8 cellular contexts compared by ENCODE assay signal in the genomic region with DNA sequence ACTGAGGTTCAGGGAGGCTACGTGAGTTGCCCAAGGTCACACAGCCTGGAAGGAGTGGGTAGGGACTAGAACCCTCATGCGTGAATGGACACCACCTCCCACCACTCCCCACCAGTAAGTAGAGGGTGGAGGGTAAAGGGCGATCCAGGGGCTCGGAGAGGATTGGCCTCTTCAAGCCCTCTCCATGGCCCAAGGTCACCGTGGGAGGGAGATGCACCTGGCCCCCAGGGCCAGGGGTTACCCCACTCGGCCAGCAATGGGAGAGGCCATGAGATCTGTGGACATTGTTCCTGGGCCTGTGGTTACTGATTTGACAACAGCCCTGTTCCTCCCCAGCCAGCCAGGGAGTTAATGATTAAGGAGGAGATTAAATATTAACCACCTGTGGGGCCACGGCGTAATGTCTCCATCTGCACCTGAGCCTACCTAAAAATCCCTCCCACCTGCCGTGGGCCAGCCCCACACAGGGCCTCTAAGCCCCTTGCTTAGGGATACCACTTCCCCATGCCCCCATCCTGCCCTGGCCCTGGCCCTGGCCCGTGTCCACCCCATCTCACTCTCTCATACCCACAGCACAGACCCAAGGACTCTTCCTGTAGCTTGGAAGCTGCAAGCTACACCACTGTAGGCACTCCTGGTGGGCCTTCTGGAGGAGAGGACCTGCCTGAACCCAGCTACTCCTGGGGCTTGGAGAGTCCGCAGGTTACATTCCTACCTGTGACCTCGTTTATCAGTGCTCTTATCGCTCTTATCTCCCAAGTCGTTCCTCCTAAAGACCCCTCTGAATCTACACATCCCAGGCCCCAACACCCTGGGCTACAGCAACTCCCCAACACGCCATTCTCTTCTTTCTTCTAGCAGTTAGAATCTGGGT. TPM values are rescaled to one million over a fixed set of nuclear protein-coding genes. Genes with fewer than 3 reads are reported as not detected.
DNase-seq lines count a peak whose midpoint lies in the region; ATAC-seq and TF ChIP-seq lines count a peak whose summit lies in the region.

No MANE protein-coding gene starts in this region.

- H3K9me3 ChIP-seq in mesenchymal stem cell (ENCODE audit: control insufficient read depth, low read length) = no peaks in the 10 kb centered on the region

- no peaks in the 10 kb centered on the region for H3K27me3 Mint-ChIP-seq in Calu3 (ENCODE audit: unreplicated experiment)

- CTCF ChIA-PET in Calu3 (lab: Charles Lee) = interaction anchor here (0.8 to 3.0 kb wide), 3 partner anchors 10 to 27 kb away, joined by 3 to 7 read pairs (median 7); no protein-coding TSS in a partner anchor

- no peaks in the 10 kb centered on the region for H3K9me3 Mint-ChIP-seq in Calu3 (ENCODE audit: low read depth, unreplicated experiment)

- no peak overlapping the region for H4K8ac ChIP-seq in mesenchymal stem cell (ENCODE audit: low read length)

- H3K4me2 ChIP-seq in mesenchymal stem cell (ENCODE audit: low read length, poor library complexity, severe bottlenecking) = no peak overlapping the region

- H3K4me1 ChIP-seq in mesenchymal stem cell (ENCODE audit: control insufficient read depth, insufficient read depth, low read depth, low read length) = peaks cover 53% of the 10 kb centered on the region

- peak; percentile 52 for ATAC-seq in GM21529 (IDR thresholded peaks at IDR 0.05; ENCODE audit: unreplicated experiment)
- no peak for ATAC-seq in GM18502 (IDR thresholded peaks at IDR 0.05; ENCODE audit: poor library complexity, unreplicated experiment)

- peak overlapping the region; percentile 88 for H3K27ac Mint-ChIP-seq in Calu3 (ENCODE audit: unreplicated experiment)

- peaks cover 0 to 3% of the 10 kb centered on the region in 2 experiments for H3K36me3 ChIP-seq in mesenchymal stem cell (ENCODE audit: control insufficient read depth in 1 of 2, insufficient read depth in 2 of 2, low read depth in 1 of 2, low read length in 2 of 2)

- H2AFZ ChIP-seq in mesenchymal stem cell (ENCODE audit: low read depth, low read length) = no peak overlapping the region

- peak overlapping the region; percentile 54 for H2BK5ac ChIP-seq in mesenchymal stem cell (ENCODE audit: low read depth, low read length, poor library complexity, severe bottlenecking)

- H3K36me3 Mint-ChIP-seq in Calu3 (ENCODE audit: insufficient read depth, unreplicated experiment) = peaks cover 24% of the 10 kb centered on the region

- peak overlapping the region; percentile 6 for H2BK15ac ChIP-seq in mesenchymal stem cell (ENCODE audit: low read depth, poor library complexity, severe bottlenecking)

- H3K14ac ChIP-seq in mesenchymal stem cell (ENCODE audit: low read length in 2 of 2) = peak overlapping the region in 1 of 2 experiments; percentile 13

- no peak overlapping the region for H3K23ac ChIP-seq in mesenchymal stem cell (ENCODE audit: low read length in 2 of 2)

- 87% methylated on average over 13 of the region's 15 CpGs for WGBS in mesenchymal stem cell

- H3K27ac ChIP-seq in mesenchymal stem cell (ENCODE audit: low read length, poor library complexity, severe bottlenecking) = peak overlapping the region; percentile 86

- H2BK12ac ChIP-seq in mesenchymal stem cell (ENCODE audit: low read length in 2 of 2) = peak overlapping the region; percentile 28 to 60

- no peak overlapping the region for H3K9ac ChIP-seq in mesenchymal stem cell (ENCODE audit: low read length)

- H3K4me3 ChIP-seq in mesenchymal stem cell (ENCODE audit: insufficient read depth in 1 of 2, low read depth in 1 of 2, low read length in 2 of 2) = no peak overlapping the region

- no TSS peak for BruUV-seq in Calu3 (replicated peaks; lab: Mats Ljungman, UMichigan)

- peaks cover 54% of the 10 kb centered on the region for H3K4me1 Mint-ChIP-seq in Calu3 (ENCODE audit: low read depth, unreplicated experiment)

- H3K4me3 Mint-ChIP-seq in Calu3 (ENCODE audit: low read depth, unreplicated experiment) = peak overlapping the region; percentile 55

- intact Hi-C loops in Calu3 (cut with micrococcal nuclease; ENCODE audit: unreplicated experiment) = loop anchor here (1.0 kb wide), 1 partner anchor 24 kb away; no protein-coding TSS in a partner anchor

- peak overlapping the region; percentile 4 for H4K91ac ChIP-seq in mesenchymal stem cell (ENCODE audit: low read length)

- peak; percentile 86 for DNase-seq in Calu3
- peak; percentile 69 for DNase-seq in NCI-H526 treated with DMSO at 0.1 percent for 48 hours (lab: John Stamatoyannopoulos, UW)
- no peak for DNase-seq in mesenchymal stem cell
- no peak for DNase-seq in activated CD4-positive, CD25-positive, alpha-beta regulatory T cell treated with anti-CD3 and anti-CD28 coated beads, Interleukin-2, amount 50 U/mL, for 72 hours
- DNase-seq in activated CD8-positive, alpha-beta memory T cell treated with anti-CD3 and anti-CD28 coated beads, Interleukin-2, amount 50 U/mL, for 48 hours = no peak
- DNase-seq in GM10266 (ENCODE audit: extremely low spot score) = no peak

- H2AK5ac ChIP-seq in mesenchymal stem cell (ENCODE audit: low read length, severe bottlenecking) = peak overlapping the region; percentile 99

- no peak overlapping the region for H2BK120ac ChIP-seq in mesenchymal stem cell (ENCODE audit: low read depth, low read length)

- TF ChIP-seq CTCF in Calu3 (IDR thresholded peaks at IDR 0.05; ENCODE audit: unreplicated experiment) (no peak), GM10266 (IDR thresholded peaks at IDR 0.05; ENCODE audit: control insufficient read depth, insufficient read depth, low read depth, missing control alignments) (no peak)

- H3K27me3 ChIP-seq in mesenchymal stem cell (ENCODE audit: control insufficient read depth in 1 of 2, insufficient read depth in 1 of 2, low read length in 2 of 2) = no peaks in the 10 kb centered on the region

- peak overlapping the region in 1 of 2 experiments; percentile 18 for H3K18ac ChIP-seq in mesenchymal stem cell (ENCODE audit: low read depth in 1 of 2, low read length in 2 of 2)

- H3K4ac ChIP-seq in mesenchymal stem cell (ENCODE audit: low read depth in 1 of 2, low read length in 2 of 2) = no peak overlapping the region

- no peaks in the 10 kb centered on the region for H3K79me1 ChIP-seq in mesenchymal stem cell (replicated peaks; ENCODE audit: low read length, poor library complexity, severe bottlenecking)

RNA-seq across cellular contexts. Expression of gene ZFP36L2, which starts 32.2 kb away (rescaled TPM):
- 90.7 and 120 TPM in 2 replicates for total RNA-seq in Calu3 (2022)
- 88.2 TPM for polyA plus RNA-seq in mesenchymal stem cell (2013, experiment 1 of 2)
- polyA plus RNA-seq in mesenchymal stem cell (2013, experiment 2 of 2) = 85.9 TPM

Comparison
In these comparisons a context has a peak if more than half of its experiments do, and no peak if none do; other contexts are left out.
1. DNase-seq: peak in Calu3 (single experiment) and NCI-H526 treated with DMSO at 0.1 percent for 48 hours (single experiment); none in mesenchymal stem cell (single experiment), activated CD4-positive, CD25-positive, alpha-beta regulatory T cell treated with anti-CD3 and anti-CD28 coated beads, Interleukin-2, amount 50 U/mL, for 72 hours (single experiment), activated CD8-positive, alpha-beta memory T cell treated with anti-CD3 and anti-CD28 coated beads, Interleukin-2, amount 50 U/mL, for 48 hours (single experiment) and GM10266 (single experiment).